ENCODE assay signal across 8 cellular contexts in the genomic region with DNA sequence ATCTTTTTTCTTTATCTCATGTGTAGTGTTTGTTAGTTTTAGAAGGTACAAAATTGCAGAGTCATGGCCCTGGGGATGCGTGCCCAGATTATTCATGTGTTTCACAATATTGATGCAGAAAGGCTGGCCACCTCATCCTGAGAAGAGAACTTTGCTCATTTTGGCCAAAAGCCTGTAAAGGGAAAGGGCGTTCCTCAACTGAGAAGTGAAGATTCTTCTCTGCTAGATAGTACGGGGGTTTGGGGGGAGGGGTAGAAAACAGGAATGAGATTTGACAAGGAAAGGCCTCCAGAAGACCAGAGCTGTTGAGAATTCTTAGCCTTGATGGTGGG. TPM values are rescaled to one million over a fixed set of nuclear protein-coding genes. Genes with fewer than 3 reads are reported as not detected.
DNase-seq lines count a peak whose midpoint lies in the region; ATAC-seq, FAIRE-seq and TF ChIP-seq lines count a peak whose summit lies in the region.

No MANE protein-coding gene starts in this region.

- H3K27me3 ChIP-seq in bronchial epithelial cell (ENCODE audit: control insufficient read depth, insufficient read depth, low read length) (no peaks in the 10 kb centered on the region), HepG2 (ENCODE audit: control insufficient read depth in 1 of 2, insufficient read depth in 2 of 2, low read length in 2 of 2) (no peaks in the 10 kb centered on the region), vagina (no peaks in the 10 kb centered on the region), spleen (replicated peaks in 1 of 7) (peaks cover 0 to 23% (median 0%) of the 10 kb centered on the region in 7 donors)

- CTCF ChIA-PET in HepG2 (lab: Yijun Ruan, JAX; ENCODE audit: low intra/inter-chr PET ratio, low total read pairs) = no interaction called here

- no peaks in the 10 kb centered on the region for H3K4me1 Mint-ChIP-seq in stimulated activated effector memory CD8-positive, alpha-beta T cell treated with anti-CD3 and anti-CD28 coated beads, Interleukin-12 subunit alpha, Interleukin-12 subunit beta, amount 100 ng/mL, for 72 hours

- intact Hi-C loops in HepG2 (cut with micrococcal nuclease; ENCODE audit: unreplicated experiment) (no loop called here), vagina (cut with DNase I) (no loop called here), spleen (cut with DNase I; ENCODE audit: low total_unique reads) (no loop called here)

- TF ChIP-seq EP300 in HepG2 (IDR thresholded peaks at IDR 0.05; ENCODE audit: low read depth in 2 of 2, low read length in 2 of 2) (peak in 1 of 2 experiments; percentile 46; a peak in 1 of 4 replicates), HepG2 (CRISPR knock-in tag; IDR thresholded peaks at IDR 0.05; ENCODE audit: borderline replicate concordance) (0 out of 2 replicates have a peak, but pooled peaks have one; percentile 35)

- peak overlapping the region; percentile 88 for H3K4me2 ChIP-seq in HepG2 (ENCODE audit: low read depth, low read length)

- 3% methylated on average over 3 of the region's 3 CpGs for WGBS in HepG2 (ENCODE audit: low lambda C conversion rate)
- WGBS in spleen, 5 donors = 30 to 42% (median 35%) methylated on average over 3 of the region's 3 CpGs

- DNase-seq in HS-5 (ENCODE audit: low read depth) (peak; percentile 95), bronchial epithelial cell (ENCODE audit: low read depth) (peak; percentile 88), HepG2 (ENCODE audit: low spot score) (peak; percentile 81), vagina (ENCODE audit: extremely low spot score in 2 of 2) (no peak), NCI-H446 treated with DMSO at 0.1 percent for 48 hours (lab: John Stamatoyannopoulos, UW) (no peak), spleen (no peak)
- DNase-seq in stimulated activated effector memory CD8-positive, alpha-beta T cell treated with anti-CD3 and anti-CD28 coated beads, Interleukin-12 subunit alpha, Interleukin-12 subunit beta, amount 100 ng/mL, for 72 hours (ENCODE audit: low spot score in 2 of 2) = no peak

- in situ Hi-C loops in HepG2 (cut with HindIII; ENCODE audit: extremely low pct_ligation_motif_present, low pct_unique_long_range_greater_than_20kb) = no loop called here

- H3K27ac ChIP-seq in HepG2 (ENCODE audit: extremely low read length, insufficient read depth, low read length) (peak overlapping the region; percentile 87), vagina (no peak overlapping the region), spleen (peak overlapping the region in 3 of 8 donors; percentile 62 to 69 (median 67))

- no TSS peak for BruUV-seq in HepG2 (replicated peaks; lab: Mats Ljungman, UMichigan)

- H3K4me3 ChIP-seq in GM12875 (ENCODE audit: low read depth, low read length) (peak overlapping the region; percentile 50), bronchial epithelial cell (ENCODE audit: low read depth, low read length) (peak overlapping the region; percentile 80), HepG2 (replicated peaks in 1 of 3; ENCODE audit: insufficient read depth in 1 of 3, low read depth in 2 of 3, low read length in 3 of 3) (peak overlapping the region; percentile 74 to 76 (median 75)), vagina (peak overlapping the region; percentile 28 to 42), spleen (no peak overlapping the region)

- no peak overlapping the region for H3K27ac Mint-ChIP-seq in stimulated activated effector memory CD8-positive, alpha-beta T cell treated with anti-CD3 and anti-CD28 coated beads, Interleukin-12 subunit alpha, Interleukin-12 subunit beta, amount 100 ng/mL, for 72 hours

- H3K4me1 ChIP-seq in HepG2 (ENCODE audit: insufficient read depth, low read length) = peaks cover 72% of the 10 kb centered on the region
- H3K4me1 ChIP-seq in vagina = peaks cover 22% of the 10 kb centered on the region
- peaks cover 0 to 23% (median 7%) of the 10 kb centered on the region in 6 donors for H3K4me1 ChIP-seq in spleen

- peaks cover 15% of the 10 kb centered on the region for H3K9me3 Mint-ChIP-seq in stimulated activated effector memory CD8-positive, alpha-beta T cell treated with anti-CD3 and anti-CD28 coated beads, Interleukin-12 subunit alpha, Interleukin-12 subunit beta, amount 100 ng/mL, for 72 hours

- no peaks in the 10 kb centered on the region for H3K36me3 Mint-ChIP-seq in stimulated activated effector memory CD8-positive, alpha-beta T cell treated with anti-CD3 and anti-CD28 coated beads, Interleukin-12 subunit alpha, Interleukin-12 subunit beta, amount 100 ng/mL, for 72 hours

- no peak overlapping the region for H3K4me3 Mint-ChIP-seq in stimulated activated effector memory CD8-positive, alpha-beta T cell treated with anti-CD3 and anti-CD28 coated beads, Interleukin-12 subunit alpha, Interleukin-12 subunit beta, amount 100 ng/mL, for 72 hours

- H2AFZ ChIP-seq in HepG2 (ENCODE audit: low read length) = peak overlapping the region; percentile 20

- H3K9me3 ChIP-seq in HepG2 (ENCODE audit: low read length) = no peaks in the 10 kb centered on the region
- no peaks in the 10 kb centered on the region for H3K9me3 ChIP-seq in vagina
- no peaks in the 10 kb centered on the region for H3K9me3 ChIP-seq in spleen

- TF ChIP-seq RAD21 in HepG2 (CRISPR knock-in tag; IDR thresholded peaks at IDR 0.05) = no peak

- TF ChIP-seq CTCF in GM12875 (IDR thresholded peaks at IDR 0.05; ENCODE audit: borderline replicate concordance, insufficient read depth, low read depth, low read length) (no peak), bronchial epithelial cell (IDR thresholded peaks at IDR 0.05; ENCODE audit: insufficient read depth, low read length, severe bottlenecking) (no peak), HepG2 (CRISPR knock-in tag; IDR thresholded peaks at IDR 0.05) (no peak), vagina (IDR thresholded peaks at IDR 0.05) (no peak), spleen (IDR thresholded peaks at IDR 0.05 in 8 of 11, conservative IDR thresholded peaks at IDR 0.05 in 3 of 11) (no peak)

- POLR2A ChIA-PET in HepG2 (lab: Yijun Ruan, JAX) = no interaction called here

- peak in 1 of 2 experiments; percentile 19; a peak in 1 of 4 replicates for TF ChIP-seq POLR2A in HepG2 (IDR thresholded peaks at IDR 0.05; ENCODE audit: insufficient read depth in 1 of 2, low read depth in 2 of 2, low read length in 2 of 2)
- no peak for TF ChIP-seq POLR2A in vagina (IDR thresholded peaks at IDR 0.05)
- TF ChIP-seq POLR2A in spleen (IDR thresholded peaks at IDR 0.05) = no peak

- FAIRE-seq in bronchial epithelial cell (lab: Jason Lieb, UNC) (no peak), HepG2 (lab: Jason Lieb, UNC) (no peak)

- peak overlapping the region; percentile 81 for H3K9ac ChIP-seq in HepG2 (ENCODE audit: insufficient read depth, low read depth, low read length)

- H3K36me3 ChIP-seq in bronchial epithelial cell (ENCODE audit: control insufficient read depth, insufficient read depth, low read length) = peaks cover 5% of the 10 kb centered on the region
- H3K36me3 ChIP-seq in HepG2 (replicated peaks in 1 of 2; ENCODE audit: control insufficient read depth in 1 of 2, insufficient read depth in 2 of 2, low read length in 2 of 2) = 0 out of 5 replicates have a peak, but pooled peaks cover 0 to 1% of the 10 kb centered on the region in 2 experiments
- H3K36me3 ChIP-seq in vagina = no peaks in the 10 kb centered on the region
- no peaks in the 10 kb centered on the region for H3K36me3 ChIP-seq in spleen

- ATAC-seq in HepG2 = peak; percentile 41
- no peak for ATAC-seq in stimulated activated effector memory CD8-positive, alpha-beta T cell treated with anti-CD3 and anti-CD28 coated beads, Interleukin-12 subunit alpha, Interleukin-12 subunit beta, amount 100 ng/mL, for 72 hours

- H3K79me2 ChIP-seq in HepG2 (ENCODE audit: insufficient read depth, low read length) = peaks cover 48% of the 10 kb centered on the region

- H4K20me1 ChIP-seq in HepG2 (ENCODE audit: insufficient read depth, low read length) = no peaks in the 10 kb centered on the region; the same call in 1 of the 2 replicates

TF ChIP-seq in HepG2, 621 proteins besides CTCF, POLR2A, EP300 and RAD21 (continues in another document):
- no peak for TF ChIP-seq AGO1 (IDR thresholded peaks at IDR 0.05; ENCODE audit: low read depth, low read length, poor library complexity, severe bottlenecking)
- no peak for TF ChIP-seq ZNF451 (CRISPR knock-in tag; IDR thresholded peaks at IDR 0.05)
- no peak for TF ChIP-seq SP4 (CRISPR knock-in tag; IDR thresholded peaks at IDR 0.05)
- TF ChIP-seq LCORL (IDR thresholded peaks at IDR 0.05) = no peak
- TF ChIP-seq LCORL (CRISPR knock-in tag; IDR thresholded peaks at IDR 0.05) = peak; percentile 28; the same call in 1 of the 2 replicates
- no peak for TF ChIP-seq NFE2L1 (CRISPR knock-in tag; IDR thresholded peaks at IDR 0.05; ENCODE audit: borderline replicate concordance)
- peak; percentile 81 for TF ChIP-seq CEBPG (CRISPR knock-in tag; IDR thresholded peaks at IDR 0.05)
- no peak for TF ChIP-seq SIX1 (CRISPR knock-in tag; IDR thresholded peaks at IDR 0.05; ENCODE audit: borderline replicate concordance)

RNA-seq across cellular contexts. Expression of a gene that starts 1.7 kb away (rescaled TPM):
- 66.1 and 87.7 TPM in 2 replicates for total RNA-seq in bronchial epithelial cell
- 96.0 and 119 TPM in 2 replicates for total RNA-seq in HepG2 (2016; rRNA removed; fragmentation: Illumina TruSeq; extraction: Trizol)
- 43.0 and 57.9 TPM in 2 replicates for total RNA-seq in HepG2 (2016; cell fraction: cytosol; rRNA removed; fragmentation: Illumina TruSeq; extraction: Trizol; ENCODE audit: low read depth)
- 85.5 and 124 TPM in 2 replicates for total RNA-seq in HepG2 (2016; cell fraction: insoluble cytoplasmic fraction; rRNA removed; fragmentation: Illumina TruSeq; extraction: Trizol)
- 67.6 and 68.8 TPM in 2 replicates for total RNA-seq in HepG2 (2016; cell fraction: membrane; rRNA removed; fragmentation: Illumina TruSeq; extraction: Trizol)
- total RNA-seq in HepG2 (2016; cell fraction: nucleus; rRNA removed; fragmentation: Illumina TruSeq; extraction: Trizol) = 147 and 150 TPM in 2 replicates
- polyA plus RNA-seq in HepG2 (2011; rRNA removed) = 109 and 152 TPM in 2 replicates
- polyA plus RNA-seq in HepG2 (2011; cell fraction: cytosol; rRNA removed) = 77.4 and 102 TPM in 2 replicates
- polyA plus RNA-seq in HepG2 (2011; cell fraction: nucleus; rRNA removed) = 21.1 and 35.4 TPM in 2 replicates
- polyA plus RNA-seq in HepG2 (2012) = 130 and 168 TPM in 2 replicates
- polyA plus RNA-seq in HepG2 (2016; cell fraction: cytosol; fragmentation: Illumina TruSeq; extraction: Trizol; ENCODE audit: low read depth) = 129 and 148 TPM in 2 replicates
- 275 and 282 TPM in 2 replicates for polyA plus RNA-seq in HepG2 (2016; cell fraction: insoluble cytoplasmic fraction; fragmentation: Illumina TruSeq; extraction: Trizol; ENCODE audit: low read depth)
- polyA plus RNA-seq in HepG2 (2016; cell fraction: membrane; fragmentation: Illumina TruSeq; extraction: Trizol; ENCODE audit: low read depth) = 145 and 157 TPM in 2 replicates
- 447 and 475 TPM in 2 replicates for polyA plus RNA-seq in HepG2 (2016; cell fraction: nucleus; fragmentation: Illumina TruSeq; extraction: Trizol; ENCODE audit: insufficient read depth, low read depth)
- polyA minus RNA-seq in HepG2 (2011; rRNA and poly(A)+ RNA removed; ENCODE audit: low replicate concordance) = 118 and 242 TPM in 2 replicates
- 51.3 and 69.3 TPM in 2 replicates for polyA minus RNA-seq in HepG2 (2011; cell fraction: cytosol; rRNA and poly(A)+ RNA removed)
- 47.0 and 48.3 TPM in 2 replicates for polyA minus RNA-seq in HepG2 (2011; cell fraction: nucleus; rRNA and poly(A)+ RNA removed)
- total RNA-seq in vagina = 292 TPM
- 1 to 10 TPM; 1.4 to 9.6 (median 5.9) TPM for total RNA-seq in spleen
- polyA plus RNA-seq in spleen = 1 to 10 TPM; 2.0 to 5.5 (median 5.3) TPM

Comparison
In these comparisons a context has a peak if more than half of its experiments do, and no peak if none do; other contexts are left out.
1. H3K4me3 ChIP-seq: peak in GM12875 (single experiment), bronchial epithelial cell (single experiment), HepG2 (3 of 3) and vagina (2 of 2); none in spleen (0 of 8).
2. DNase-seq: peak in HS-5 (single experiment), bronchial epithelial cell (single experiment) and HepG2 (single experiment); none in vagina (0 of 2), NCI-H446 treated with DMSO at 0.1 percent for 48 hours (single experiment), stimulated activated effector memory CD8-positive, alpha-beta T cell treated with anti-CD3 and anti-CD28 coated beads, Interleukin-12 subunit alpha, Interleukin-12 subunit beta, amount 100 ng/mL, for 72 hours (0 of 2) and spleen (single experiment).